Comparison of ENCODE assay signal across 8 cellular contexts in genomic region chr17:37239690-37240344, GRCh38.
DNase-seq lines count a peak whose midpoint lies in the region; ATAC-seq and TF ChIP-seq lines count a peak whose summit lies in the region.

No MANE protein-coding gene starts in this region.

- WGBS in right cardiac atrium, result 62% methylated on average over 3 of the region's 3 CpGs
- 86 to 87% methylated on average over 3 of the region's 3 CpGs for WGBS in lower leg skin, 2 donors

- DNase-seq in BE2C, result no peak
- DNase-seq in HL-60 (ENCODE audit: low read depth in 1 of 2, low spot score in 1 of 2), result peak in 1 of 2 experiments; percentile 24
- no peak for DNase-seq in right cardiac atrium
- DNase-seq in tibial artery, result no peak
- DNase-seq in 8988T, result no peak
- DNase-seq in lower leg skin (ENCODE audit: low spot score in 2 of 2), result no peak

- ATAC-seq in right cardiac atrium (peak; percentile 64 to 70), HG02852 (IDR thresholded peaks at IDR 0.05; ENCODE audit: unreplicated experiment) (no peak)

- no peaks in the 10 kb centered on the region for H3K27me3 ChIP-seq in BE2C
- no peaks in the 10 kb centered on the region for H3K27me3 ChIP-seq in HL-60 (ENCODE audit: insufficient read depth, poor library complexity, severe bottlenecking)
- H3K27me3 ChIP-seq in right cardiac atrium (ENCODE audit: control insufficient read depth, insufficient read depth), result no peaks in the 10 kb centered on the region
- no peaks in the 10 kb centered on the region for H3K27me3 ChIP-seq in tibial artery

- TF ChIP-seq CTCF in BE2C (IDR thresholded peaks at IDR 0.05; ENCODE audit: low read depth, low read length) (peak; percentile 72), HL-60 (IDR thresholded peaks at IDR 0.05; ENCODE audit: insufficient read depth, low read length) (peak; percentile 52), WI38 (IDR thresholded peaks at IDR 0.05; ENCODE audit: low read depth, low read length) (peak; percentile 50; the same call in 1 of the 2 replicates), tibial artery (IDR thresholded peaks at IDR 0.05) (peak; percentile 42 to 43), lower leg skin (IDR thresholded peaks at IDR 0.05) (no peak)

- H3K36me3 ChIP-seq in BE2C (peaks cover 84% of the 10 kb centered on the region), tibial artery (peaks cover 46 to 87% (median 48%) of the 10 kb centered on the region in 3 donors)

- H3K4me1 ChIP-seq in BE2C (no peaks in the 10 kb centered on the region), right cardiac atrium (ENCODE audit: control insufficient read depth, insufficient read depth, low read length) (no peaks in the 10 kb centered on the region), tibial artery (no peaks in the 10 kb centered on the region)

- intact Hi-C loops in right cardiac atrium (cut with DNase I), result loop anchor here in 2 of 4 donors (10.0 kb wide), 2 partner anchors 605 to 615 kb away; no protein-coding TSS in a partner anchor
- intact Hi-C loops in tibial artery (cut with DNase I; ENCODE audit: low total_unique reads), result no loop called here
- intact Hi-C loops in lower leg skin (cut with DNase I; ENCODE audit: low total_unique reads), result no loop called here

- no peak for TF ChIP-seq POLR2A in lower leg skin (IDR thresholded peaks at IDR 0.05)

- no peak overlapping the region for H3K4me3 ChIP-seq in BE2C (ENCODE audit: low read depth, low read length)
- H3K4me3 ChIP-seq in HL-60 (replicated peaks; ENCODE audit: insufficient read depth, low read length), result no peak overlapping the region
- H3K4me3 ChIP-seq in WI38 (ENCODE audit: low read depth, low read length), result no peak overlapping the region
- no peak overlapping the region for H3K4me3 ChIP-seq in right cardiac atrium (ENCODE audit: low read length)
- no peak overlapping the region for H3K4me3 ChIP-seq in tibial artery
- no peak overlapping the region for H3K4me3 ChIP-seq in lower leg skin (ENCODE audit: low read depth, poor library complexity, severe bottlenecking)

- H3K27ac ChIP-seq in HL-60 (replicated peaks) (no peak overlapping the region; the same call in 1 of the 2 replicates), right cardiac atrium (ENCODE audit: low read length) (no peak overlapping the region), tibial artery (no peak overlapping the region)

- H3K9me3 ChIP-seq in BE2C, result no peaks in the 10 kb centered on the region
- H3K9me3 ChIP-seq in right cardiac atrium (ENCODE audit: control insufficient read depth, low read length), result no peaks in the 10 kb centered on the region
- no peaks in the 10 kb centered on the region for H3K9me3 ChIP-seq in tibial artery

Comparison
In these comparisons a context has a peak if more than half of its experiments do, and no peak if none do; other contexts are left out.
1. CTCF ChIP-seq: peak in BE2C (single experiment), HL-60 (single experiment), WI38 (single experiment) and tibial artery (2 of 2); none in lower leg skin (0 of 3).